Comparison of ENCODE assay signal across 15 cellular contexts in the genomic region with DNA sequence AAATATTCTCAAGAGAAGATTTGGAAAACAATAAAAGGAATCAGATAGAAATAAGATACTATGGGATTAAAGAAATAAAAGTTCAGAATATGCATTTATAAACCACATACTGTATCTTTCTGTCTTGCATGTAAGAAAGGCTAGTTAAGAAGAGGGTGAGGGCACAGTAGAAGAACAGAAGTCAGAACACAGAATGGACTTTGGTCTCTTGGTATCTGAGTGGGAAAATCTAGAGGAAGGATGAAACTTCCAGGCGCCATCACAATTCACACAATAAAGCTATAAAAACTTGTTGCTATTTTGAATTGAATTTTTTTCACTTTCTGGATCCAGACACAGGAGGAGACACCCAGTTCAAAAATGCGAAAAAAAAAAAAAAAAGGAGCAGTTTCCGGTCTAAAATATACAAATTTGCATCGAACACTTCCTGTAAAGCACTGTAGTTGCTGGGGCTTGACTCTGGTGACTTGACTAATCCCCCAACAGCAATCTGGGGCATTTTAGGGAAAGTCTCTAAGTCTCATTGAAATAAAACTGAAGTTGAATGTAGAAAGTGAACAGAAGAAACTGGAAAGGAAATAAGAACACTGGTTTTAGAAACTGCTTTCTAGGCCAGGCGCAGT. TPM values are rescaled to one million over a fixed set of nuclear protein-coding genes. Genes with fewer than 3 reads are reported as not detected.
DNase-seq lines count a peak whose midpoint lies in the region; ATAC-seq, FAIRE-seq and TF ChIP-seq lines count a peak whose summit lies in the region.
"Had no signal": no experiment of that assay in that cellular context is flagged by ENCODE, and none has a peak within 500 bp of the region (broad histone marks: within the 10 kb centered on the region; RNA-seq: fewer than 3 reads in every experiment).

No MANE protein-coding gene starts in this region.

- ATAC-seq in GM19438 (IDR thresholded peaks at IDR 0.05; ENCODE audit: low read depth, unreplicated experiment) (peak; percentile 96), HG02870 (IDR thresholded peaks at IDR 0.05; ENCODE audit: unreplicated experiment) (peak; percentile 62)
- ATAC-seq: activated T-helper 17 cell treated with anti-CD3 and anti-CD28 coated beads, Interleukin-2, amount 50 U/mL, for 72 hours; esophagus mucosa; natural killer cell had no signal

- peak; percentile 64 for FAIRE-seq in GM12892 (lab: Jason Lieb, UNC)
- FAIRE-seq: RCC 7860, TTC549 had no signal

- TF ChIP-seq POLR2A in GM12892 (IDR thresholded peaks at IDR 0.05; ENCODE audit: low read depth, low read length) = no peak

- DNase-seq in GM12892 (ENCODE audit: insufficient read length) (no peak), NAMALWA (ENCODE audit: low spot score) (peak; percentile 36), SK-N-DZ (ENCODE audit: low spot score) (no peak), NCI-H2107 (lab: John Stamatoyannopoulos, UW) (no peak), amniotic stem cell (lab: John Stamatoyannopoulos, UW) (no peak)
- DNase-seq in activated CD8-positive, alpha-beta memory T cell treated with anti-CD3 and anti-CD28 coated beads, Interleukin-2, amount 50 U/mL, for 4 hours = no peak
- DNase-seq: natural killer cell, NCI-H226 had no signal

RNA-seq across cellular contexts. Expression of a gene that starts 8.1 kb away (rescaled TPM):
- polyA plus RNA-seq in GM12892 (2012; ENCODE audit: missing spikeins) = 7.2 TPM
- polyA plus RNA-seq in SK-N-DZ (2014; cell fraction: cytosol; rRNA removed) = 28.8 and 42.1 TPM in 2 replicates
- 12.2 and 42.3 TPM in 2 replicates for polyA plus RNA-seq in SK-N-DZ (2014; cell fraction: nucleus; rRNA removed)

RNA-seq across cellular contexts. Expression of a gene that starts 41.8 kb away (rescaled TPM):
- 23.3 TPM for polyA plus RNA-seq in GM12892 (2012; ENCODE audit: missing spikeins)
- 44.7 and 45.7 TPM in 2 replicates for polyA plus RNA-seq in SK-N-DZ (2014; cell fraction: cytosol; rRNA removed)
- polyA plus RNA-seq in SK-N-DZ (2014; cell fraction: nucleus; rRNA removed) = 31.2 and 43.5 TPM in 2 replicates

RNA-seq across cellular contexts. Expression of a gene that starts 46.7 kb away (rescaled TPM):
- polyA plus RNA-seq in GM12892 (2012; ENCODE audit: missing spikeins) = not detected
- not detected in 2 replicates for polyA plus RNA-seq in SK-N-DZ (2014; cell fraction: cytosol; rRNA removed)
- not detected in 2 replicates for polyA plus RNA-seq in SK-N-DZ (2014; cell fraction: nucleus; rRNA removed)
- polyA plus RNA-seq: smooth muscle cell had no signal

RNA-seq across cellular contexts. Expression of a gene that starts 58.4 kb away (rescaled TPM):
- polyA plus RNA-seq in GM12892 (2012; ENCODE audit: missing spikeins) = 0.64 TPM
- not detected in 2 replicates for polyA plus RNA-seq in SK-N-DZ (2014; cell fraction: cytosol; rRNA removed)
- polyA plus RNA-seq in SK-N-DZ (2014; cell fraction: nucleus; rRNA removed) = not detected in 2 replicates
